11 cellular contexts compared by ENCODE assay signal in genomic region chr16:50695017-50696000, GRCh38. TPM values are rescaled to one million over a fixed set of nuclear protein-coding genes. Genes with fewer than 3 reads are reported as not detected.
DNase-seq lines count a peak whose midpoint lies in the region; ATAC-seq lines count a peak whose summit lies in the region.
"Had no signal": no experiment of that assay in that cellular context is flagged by ENCODE, and none has a peak within 500 bp of the region (broad histone marks: within the 10 kb centered on the region; RNA-seq: fewer than 3 reads in every experiment).

No MANE protein-coding gene starts in this region.

- peak overlapping the region; percentile 71 for H3K4me3 Mint-ChIP-seq in activated CD4-positive, alpha-beta T cell treated with anti-CD3 and anti-CD28 coated beads for 36 hours
- peak overlapping the region; percentile 82 for H3K4me3 Mint-ChIP-seq in stimulated activated effector memory CD8-positive, alpha-beta T cell treated with anti-CD3 and anti-CD28 coated beads, Interleukin-12 subunit alpha, Interleukin-12 subunit beta, amount 100 ng/mL, for 72 hours

- CTCF ChIA-PET in activated CD4-positive, alpha-beta T cell treated with anti-CD3 and anti-CD28 coated beads for 36 hours (lab: Charles Lee), result interaction anchor here (0.6 to 2.0 kb wide), 5 partner anchors 11 to 111 kb away, joined by 3 to 5 read pairs (median 3); no protein-coding TSS in a partner anchor

- H3K36me3 Mint-ChIP-seq in activated CD4-positive, alpha-beta T cell treated with anti-CD3 and anti-CD28 coated beads for 36 hours (ENCODE audit: low read depth), result peaks cover 2% of the 10 kb centered on the region
- H3K36me3 Mint-ChIP-seq in stimulated activated effector memory CD8-positive, alpha-beta T cell treated with anti-CD3 and anti-CD28 coated beads, Interleukin-12 subunit alpha, Interleukin-12 subunit beta, amount 100 ng/mL, for 72 hours, result peaks cover 28% of the 10 kb centered on the region

- peak overlapping the region; percentile 48 for H3K27ac Mint-ChIP-seq in activated CD4-positive, alpha-beta T cell treated with anti-CD3 and anti-CD28 coated beads for 36 hours
- peak overlapping the region; percentile 96 for H3K27ac Mint-ChIP-seq in stimulated activated effector memory CD8-positive, alpha-beta T cell treated with anti-CD3 and anti-CD28 coated beads, Interleukin-12 subunit alpha, Interleukin-12 subunit beta, amount 100 ng/mL, for 72 hours

- no peaks in the 10 kb centered on the region for H3K27me3 Mint-ChIP-seq in activated CD4-positive, alpha-beta T cell treated with anti-CD3 and anti-CD28 coated beads for 36 hours

- ATAC-seq in activated CD4-positive, alpha-beta T cell treated with anti-CD3 and anti-CD28 coated beads for 36 hours, result no peak
- no peak for ATAC-seq in stimulated activated effector memory CD8-positive, alpha-beta T cell treated with anti-CD3 and anti-CD28 coated beads, Interleukin-12 subunit alpha, Interleukin-12 subunit beta, amount 100 ng/mL, for 72 hours
- ATAC-seq in GM18909 (IDR thresholded peaks at IDR 0.05; ENCODE audit: poor library complexity, unreplicated experiment), result no peak

- intact Hi-C loops in activated CD4-positive, alpha-beta T cell treated with anti-CD3 and anti-CD28 coated beads for 36 hours (cut with DNase I, micrococcal nuclease), result loop anchor here in 1 of 2 experiments (5.0 kb wide), 1 partner anchor 47 kb away; the partner anchor contains the start of gene CYLD

- peaks cover 77% of the 10 kb centered on the region for H3K4me1 Mint-ChIP-seq in activated CD4-positive, alpha-beta T cell treated with anti-CD3 and anti-CD28 coated beads for 36 hours
- peaks cover 86% of the 10 kb centered on the region for H3K4me1 Mint-ChIP-seq in stimulated activated effector memory CD8-positive, alpha-beta T cell treated with anti-CD3 and anti-CD28 coated beads, Interleukin-12 subunit alpha, Interleukin-12 subunit beta, amount 100 ng/mL, for 72 hours

- POLR2A ChIA-PET in activated CD4-positive, alpha-beta T cell treated with anti-CD3 and anti-CD28 coated beads for 36 hours (lab: Charles Lee), result no interaction called here

- no peaks in the 10 kb centered on the region for H3K9me3 Mint-ChIP-seq in activated CD4-positive, alpha-beta T cell treated with anti-CD3 and anti-CD28 coated beads for 36 hours (ENCODE audit: low read depth)
- no peaks in the 10 kb centered on the region for H3K9me3 Mint-ChIP-seq in stimulated activated effector memory CD8-positive, alpha-beta T cell treated with anti-CD3 and anti-CD28 coated beads, Interleukin-12 subunit alpha, Interleukin-12 subunit beta, amount 100 ng/mL, for 72 hours

- DNase-seq in activated CD4-positive, alpha-beta T cell treated with anti-CD3 and anti-CD28 coated beads for 36 hours, result no peak
- DNase-seq in activated CD4-positive, alpha-beta T cell treated with anti-CD3 and anti-CD28 coated beads, Interleukin-2, amount 50 U/mL, for 48 hours, result no peak
- DNase-seq in SKM-1 (lab: John Stamatoyannopoulos, UW; ENCODE audit: unreplicated experiment) (peak; percentile 71), globus pallidus (ENCODE audit: low spot score) (peak; percentile 17), T-helper 9 cell (no peak), NCI-H146 treated with DMSO at 0.1 percent for 48 hours (lab: John Stamatoyannopoulos, UW; ENCODE audit: unreplicated experiment) (no peak)
- no peak for DNase-seq in stimulated activated effector memory CD8-positive, alpha-beta T cell treated with anti-CD3 and anti-CD28 coated beads, Interleukin-12 subunit alpha, Interleukin-12 subunit beta, amount 100 ng/mL, for 72 hours (ENCODE audit: low spot score in 2 of 2)
- DNase-seq: NCI-H446 treated with DMSO at 0.1 percent for 48 hours; stimulated activated CD4-positive, alpha-beta T cell treated with anti-CD3 and anti-CD28 coated beads, Interleukin-1b, Interleukin-23, amount 100 ng/mL, for 48 hours had no signal

RNA-seq across cellular contexts. Expression of gene NOD2, which starts 1.9 kb away (rescaled TPM):
- 1 to 10 TPM; 6.6 to 9.3 TPM for total RNA-seq in activated CD4-positive, alpha-beta T cell treated with anti-CD3 and anti-CD28 coated beads for 36 hours
- total RNA-seq: A673 had no signal

RNA-seq across cellular contexts. Expression of gene SNX20, which starts 14.2 kb away (rescaled TPM):
- total RNA-seq in activated CD4-positive, alpha-beta T cell treated with anti-CD3 and anti-CD28 coated beads for 36 hours, result 10 to 100 TPM; 43.3 to 48.9 TPM
- total RNA-seq: A673 had no signal

RNA-seq across cellular contexts. Expression of gene CYLD, which starts 46.6 kb away (rescaled TPM):
- 10 to 100 TPM; 72.4 to 92.8 TPM for total RNA-seq in activated CD4-positive, alpha-beta T cell treated with anti-CD3 and anti-CD28 coated beads for 36 hours

Comparison
In these comparisons a context has a peak if more than half of its experiments do, and no peak if none do; other contexts are left out.
1. DNase-seq: peak in SKM-1 (single experiment) and globus pallidus (single experiment); none in activated CD4-positive, alpha-beta T cell treated with anti-CD3 and anti-CD28 coated beads for 36 hours (single experiment), activated CD4-positive, alpha-beta T cell treated with anti-CD3 and anti-CD28 coated beads, Interleukin-2, amount 50 U/mL, for 48 hours (0 of 2), stimulated activated effector memory CD8-positive, alpha-beta T cell treated with anti-CD3 and anti-CD28 coated beads, Interleukin-12 subunit alpha, Interleukin-12 subunit beta, amount 100 ng/mL, for 72 hours (0 of 2), T-helper 9 cell (single experiment) and NCI-H146 treated with DMSO at 0.1 percent for 48 hours (single experiment).